Comparison of ENCODE assay signal across 13 cellular contexts in the genomic region with DNA sequence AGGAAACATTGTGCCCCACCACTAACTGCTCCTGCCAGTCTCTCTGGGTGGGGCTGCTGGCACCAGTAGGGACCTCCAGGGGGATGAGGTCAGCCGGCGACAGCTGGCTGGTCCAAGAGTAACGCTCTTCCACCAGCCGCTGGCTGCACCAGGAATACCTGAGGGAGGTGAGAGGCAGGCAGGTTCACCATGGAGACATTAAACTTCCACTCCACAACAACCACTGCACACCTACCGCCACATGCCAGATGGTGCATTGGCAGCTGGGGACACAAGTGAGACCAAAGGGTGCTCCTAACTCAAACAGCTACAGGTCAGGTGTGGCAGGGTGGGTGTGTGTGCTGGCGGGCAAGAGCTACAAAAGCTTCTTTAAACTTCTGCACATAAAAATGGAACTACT. TPM values are rescaled to one million over a fixed set of nuclear protein-coding genes. Genes with fewer than 3 reads are reported as not detected.
DNase-seq lines count a peak whose midpoint lies in the region; ATAC-seq and TF ChIP-seq lines count a peak whose summit lies in the region.
"Had no signal": no experiment of that assay in that cellular context is flagged by ENCODE, and none has a peak within 500 bp of the region (broad histone marks: within the 10 kb centered on the region; RNA-seq: fewer than 3 reads in every experiment).

No MANE protein-coding gene starts in this region.

- peaks cover 70% of the 10 kb centered on the region for H3K36me3 Mint-ChIP-seq in MCF 10A (ENCODE audit: insufficient read depth, unreplicated experiment)
- H3K36me3 Mint-ChIP-seq in activated T-helper 2 cell treated with anti-CD3 and anti-CD28 coated beads, Interferon-gamma antibody, Interleukin-2, Interleukin-4, amounts not matched to agents 10 μg/mL and 5 μg/mL and 100 μg/mL, durations not matched to agents 14 hours and 24 hours and 36 hours (ENCODE audit: low read depth) = peaks cover 73% of the 10 kb centered on the region

- H3K79me2 ChIP-seq in hepatocyte = peaks cover 48% of the 10 kb centered on the region

- H3K9me3 Mint-ChIP-seq in MCF 10A (ENCODE audit: unreplicated experiment) = no peaks in the 10 kb centered on the region
- H3K9me3 Mint-ChIP-seq in activated T-helper 2 cell treated with anti-CD3 and anti-CD28 coated beads, Interferon-gamma antibody, Interleukin-2, Interleukin-4, amounts not matched to agents 10 μg/mL and 5 μg/mL and 100 μg/mL, durations not matched to agents 14 hours and 24 hours and 36 hours = no peaks in the 10 kb centered on the region

- no peak for TF ChIP-seq POLR2A in breast epithelium (IDR thresholded peaks at IDR 0.05)

- intact Hi-C loops in MCF 10A (cut with micrococcal nuclease) (no loop called here), breast epithelium (cut with DNase I; ENCODE audit: low total_unique reads) (loop anchor here (5.0 kb wide), 1 partner anchor 342 kb away; no protein-coding TSS in a partner anchor), mucosa of descending colon (cut with DNase I, micrococcal nuclease) (no loop called here)
- intact Hi-C loops in activated T-helper 2 cell treated with anti-CD3 and anti-CD28 coated beads, Interferon-gamma antibody, Interleukin-2, Interleukin-4, amounts not matched to agents 10 μg/mL and 5 μg/mL and 100 μg/mL, durations not matched to agents 14 hours and 24 hours and 36 hours (cut with micrococcal nuclease) = loop anchor here (5.0 to 10.0 kb wide), 2 partner anchors 38 to 705 kb away; a partner anchor contains a TSS

- H3K27ac Mint-ChIP-seq in MCF 10A (ENCODE audit: low read depth, unreplicated experiment) = peak overlapping the region; percentile 55
- H3K27ac Mint-ChIP-seq in activated T-helper 2 cell treated with anti-CD3 and anti-CD28 coated beads, Interferon-gamma antibody, Interleukin-2, Interleukin-4, amounts not matched to agents 10 μg/mL and 5 μg/mL and 100 μg/mL, durations not matched to agents 14 hours and 24 hours and 36 hours = peak overlapping the region; percentile 76

- H3K4me1 Mint-ChIP-seq in MCF 10A (ENCODE audit: insufficient read depth, unreplicated experiment) = peaks cover 22% of the 10 kb centered on the region
- H3K4me1 Mint-ChIP-seq in activated T-helper 2 cell treated with anti-CD3 and anti-CD28 coated beads, Interferon-gamma antibody, Interleukin-2, Interleukin-4, amounts not matched to agents 10 μg/mL and 5 μg/mL and 100 μg/mL, durations not matched to agents 14 hours and 24 hours and 36 hours (ENCODE audit: low read depth) = peaks cover 44% of the 10 kb centered on the region

- CTCF ChIA-PET in MCF 10A (lab: Yijun Ruan, JAX) = interaction anchor here (0.8 to 1.4 kb wide), 3 partner anchors 28 to 163 kb away, joined by 3 to 5 read pairs (median 3); no protein-coding TSS in a partner anchor

- H3K36me3 ChIP-seq in breast epithelium (peaks cover 3% of the 10 kb centered on the region), mucosa of descending colon (ENCODE audit: low read depth) (peaks cover 31% of the 10 kb centered on the region), hepatocyte (replicated peaks; ENCODE audit: insufficient read depth, low read depth) (peaks cover 4% of the 10 kb centered on the region), WERI-Rb-1 (peaks cover 82% of the 10 kb centered on the region)

- no peak for TF ChIP-seq CTCF in MCF 10A (IDR thresholded peaks at IDR 0.05; ENCODE audit: unreplicated experiment)
- TF ChIP-seq CTCF in breast epithelium (IDR thresholded peaks at IDR 0.05) = no peak
- no peak for TF ChIP-seq CTCF in mucosa of descending colon (IDR thresholded peaks at IDR 0.05)
- TF ChIP-seq CTCF in GM13977 (IDR thresholded peaks at IDR 0.05; ENCODE audit: extremely low read depth, insufficient read depth, missing control alignments) = no peak
- no peak for TF ChIP-seq CTCF in hepatocyte (IDR thresholded peaks at IDR 0.05; ENCODE audit: poor library complexity)
- TF ChIP-seq CTCF in WERI-Rb-1 (IDR thresholded peaks at IDR 0.05; ENCODE audit: low read depth, low read length) = no peak

- no peaks in the 10 kb centered on the region for H3K9me2 ChIP-seq in hepatocyte (replicated peaks; ENCODE audit: insufficient read depth)

- H3K27me3 ChIP-seq in breast epithelium (no peaks in the 10 kb centered on the region), hepatocyte (no peaks in the 10 kb centered on the region), WERI-Rb-1 (ENCODE audit: insufficient read depth, low read depth, severe bottlenecking) (no peaks in the 10 kb centered on the region)
- H3K27me3 ChIP-seq: brain microvascular endothelial cell had no signal

- H3K4me2 ChIP-seq in hepatocyte = no peak overlapping the region

- POLR2A ChIA-PET in MCF 10A (lab: Yijun Ruan, JAX) = interaction anchor here (0.6 kb wide), 1 partner anchor 60 kb away, joined by 3 read pairs; no protein-coding TSS in a partner anchor

- H3K4me3 Mint-ChIP-seq in MCF 10A (ENCODE audit: unreplicated experiment) = no peak overlapping the region
- H3K4me3 Mint-ChIP-seq in activated T-helper 2 cell treated with anti-CD3 and anti-CD28 coated beads, Interferon-gamma antibody, Interleukin-2, Interleukin-4, amounts not matched to agents 10 μg/mL and 5 μg/mL and 100 μg/mL, durations not matched to agents 14 hours and 24 hours and 36 hours (ENCODE audit: low read depth) = peak overlapping the region; percentile 75

- 100% methylated on average over 6 of the region's 6 CpGs for WGBS in hepatocyte (ENCODE audit: low lambda C conversion rate, missing lambda C conversion rate)

- H3K9me3 ChIP-seq in breast epithelium (no peaks in the 10 kb centered on the region), mucosa of descending colon (no peaks in the 10 kb centered on the region), hepatocyte (ENCODE audit: low read depth) (no peaks in the 10 kb centered on the region), WERI-Rb-1 (ENCODE audit: severe bottlenecking) (no peaks in the 10 kb centered on the region)
- H3K9me3 ChIP-seq: thoracic aorta had no signal

- DNase-seq in MCF 10A (ENCODE audit: unreplicated experiment) = no peak
- DNase-seq in breast epithelium (ENCODE audit: low spot score in 2 of 2) = no peak
- DNase-seq in activated T-helper 2 cell treated with anti-CD3 and anti-CD28 coated beads, Interferon-gamma antibody, Interleukin-2, Interleukin-4, amounts not matched to agents 10 μg/mL and 5 μg/mL and 100 μg/mL, durations not matched to agents 14 hours and 24 hours and 36 hours (ENCODE audit: low spot score) = no peak
- peak; percentile 75 to 80 (median 77) for DNase-seq in mucosa of descending colon
- no peak for DNase-seq in GM13977 (ENCODE audit: low spot score)
- DNase-seq in hepatocyte (ENCODE audit: low spot score) = no peak
- DNase-seq in NCI-H2227 (lab: John Stamatoyannopoulos, UW; ENCODE audit: unreplicated experiment) = no peak
- DNase-seq in WERI-Rb-1 = no peak
- DNase-seq: brain microvascular endothelial cell, EL, mesendoderm, posterior cingulate gyrus had no signal

- peaks cover 6 to 12% of the 10 kb centered on the region in 2 donors for H3K4me1 ChIP-seq in breast epithelium
- peaks cover 59% of the 10 kb centered on the region for H3K4me1 ChIP-seq in mucosa of descending colon (ENCODE audit: low read depth)
- peaks cover 17% of the 10 kb centered on the region for H3K4me1 ChIP-seq in hepatocyte (ENCODE audit: insufficient read depth)

- H3K27me3 Mint-ChIP-seq in MCF 10A (ENCODE audit: insufficient read depth, unreplicated experiment) = no peaks in the 10 kb centered on the region
- peaks cover 2% of the 10 kb centered on the region for H3K27me3 Mint-ChIP-seq in activated T-helper 2 cell treated with anti-CD3 and anti-CD28 coated beads, Interferon-gamma antibody, Interleukin-2, Interleukin-4, amounts not matched to agents 10 μg/mL and 5 μg/mL and 100 μg/mL, durations not matched to agents 14 hours and 24 hours and 36 hours (ENCODE audit: low read depth)

- H3K4me3 ChIP-seq in breast epithelium (no peak overlapping the region), mucosa of descending colon (no peak overlapping the region), hepatocyte (no peak overlapping the region), WERI-Rb-1 (ENCODE audit: low read depth, low read length) (no peak overlapping the region)
- H3K4me3 ChIP-seq: thoracic aorta had no signal

- in situ Hi-C loops in GM13977 (cut with MboI; ENCODE audit: low pct_unique_long_range_greater_than_20kb, low sequenced_read_pairs, unreplicated experiment) = no loop called here

- peak; percentile 50 for ATAC-seq in mucosa of descending colon

- no TSS peak for BruUV-seq in MCF 10A (replicated peaks; lab: Mats Ljungman, UMichigan)

- no peak overlapping the region for H2AFZ ChIP-seq in hepatocyte

- H4K20me1 ChIP-seq in hepatocyte (ENCODE audit: insufficient read depth, poor library complexity, severe bottlenecking) = peaks cover 46% of the 10 kb centered on the region

- no peak overlapping the region for H3K27ac ChIP-seq in breast epithelium
- H3K27ac ChIP-seq in hepatocyte = no peak overlapping the region
- no peak overlapping the region for H3K27ac ChIP-seq in WERI-Rb-1
- H3K27ac ChIP-seq: brain microvascular endothelial cell, thoracic aorta had no signal

RNA-seq across cellular contexts. Expression of a gene that starts 4.5 kb away (rescaled TPM):
- total RNA-seq in MCF 10A (2022) = 52.9 and 62.2 TPM in 2 replicates
- total RNA-seq in breast epithelium = 10 to 100 TPM; 50.6 to 59.6 (median 53.3) TPM
- 124 and 131 TPM in 2 replicates for total RNA-seq in activated T-helper 2 cell treated with anti-CD3 and anti-CD28 coated beads, Interferon-gamma antibody, Interleukin-2, Interleukin-4, amounts not matched to agents 10 μg/mL and 5 μg/mL and 100 μg/mL, durations not matched to agents 14 hours and 24 hours and 36 hours
- 10 to 100 TPM; 59.4 to 73.7 (median 66.0) TPM for total RNA-seq in mucosa of descending colon
- total RNA-seq in hepatocyte = 28.0 and 54.0 TPM in 2 replicates
- polyA plus RNA-seq in hepatocyte = 34.0 and 44.1 TPM in 2 replicates

Comparison
In these comparisons a context has a peak if more than half of its experiments do, and no peak if none do; other contexts are left out.
1. intact Hi-C loops: an anchor here in breast epithelium (5.0 kb wide) and activated T-helper 2 cell treated with anti-CD3 and anti-CD28 coated beads, Interferon-gamma antibody, Interleukin-2, Interleukin-4, amounts not matched to agents 10 μg/mL and 5 μg/mL and 100 μg/mL, durations not matched to agents 14 hours and 24 hours and 36 hours (5.0 to 10.0 kb wide); none called in MCF 10A and mucosa of descending colon.
2. DNase-seq: peak in mucosa of descending colon (3 of 3); none in MCF 10A (single experiment), breast epithelium (0 of 2), activated T-helper 2 cell treated with anti-CD3 and anti-CD28 coated beads, Interferon-gamma antibody, Interleukin-2, Interleukin-4, amounts not matched to agents 10 μg/mL and 5 μg/mL and 100 μg/mL, durations not matched to agents 14 hours and 24 hours and 36 hours (single experiment), GM13977 (single experiment), hepatocyte (single experiment), NCI-H2227 (single experiment) and WERI-Rb-1 (single experiment).